ENCODE assay signal across 8 cellular contexts in genomic region chr15:101251830-101252820, GRCh38. TPM values are rescaled to one million over a fixed set of nuclear protein-coding genes. Genes with fewer than 3 reads are reported as not detected.
DNase-seq lines count a peak whose midpoint lies in the region; ATAC-seq and TF ChIP-seq lines count a peak whose summit lies in the region.

Gene CHSY1, minus strand, starts transcription at chr15:101252048. Its CDS starts 592 bp downstream, at chr15:101251456.

- no peak for TF ChIP-seq CTCF in lower leg skin (IDR thresholded peaks at IDR 0.05)

- peak within 1 kb of the TSS; percentile 69 for H3K4me3 ChIP-seq in lower leg skin (ENCODE audit: low read depth, poor library complexity, severe bottlenecking)

- WGBS in lower leg skin, 2 donors, result 0 to 1% methylated on average over 54 to 95 of the region's 108 CpGs

- intact Hi-C loops in lower leg skin (cut with DNase I; ENCODE audit: low total_unique reads), result loop anchor here (5.0 kb wide), 1 partner anchor 235 kb away; no protein-coding TSS in a partner anchor

- peak; percentile 78 for ATAC-seq in GM19035 (IDR thresholded peaks at IDR 0.05; ENCODE audit: unreplicated experiment)
- ATAC-seq in HG03342 (IDR thresholded peaks at IDR 0.05; ENCODE audit: unreplicated experiment), result peak; percentile 66

- TF ChIP-seq POLR2A in lower leg skin (IDR thresholded peaks at IDR 0.05), result peak in 1 of 2 donors; percentile 46

- DNase-seq in Ammon's horn (ENCODE audit: low spot score) (peak; percentile 91), NCI-H526 treated with DMSO at 0.1 percent for 48 hours (lab: John Stamatoyannopoulos, UW) (peak; percentile 64), dermis microvascular lymphatic vessel endothelial cell (ENCODE audit: low read depth in 2 of 2) (peak; percentile 87 to 95), lower leg skin (ENCODE audit: low spot score in 2 of 2) (peak; percentile 87 to 98)
- DNase-seq in activated CD4-positive, alpha-beta T cell treated with anti-CD3 and anti-CD28 coated beads, Interleukin-2, amount 50 U/mL, for 48 hours, result peak; percentile 87 to 91
- DNase-seq in stimulated activated CD4-positive, alpha-beta T cell treated with anti-CD3 and anti-CD28 coated beads, Interleukin-4, amount 100 ng/mL, for 4 hours, result peak; percentile 82 to 83

RNA-seq across cellular contexts. Expression of gene CHSY1, which starts in this region (rescaled TPM):
- 25.4 and 28.4 TPM in 2 replicates for total RNA-seq in dermis microvascular lymphatic vessel endothelial cell
- total RNA-seq in lower leg skin, result 10 to 100 TPM; 23.7 to 32.8 (median 29.9) TPM

Comparison
In these comparisons a context has a peak if more than half of its experiments do, and no peak if none do; other contexts are left out.
1. Peak in every context shown above with its lines: DNase-seq, ATAC-seq and H3K4me3 ChIP-seq.